Comparison of ENCODE assay signal across 27 cellular contexts in the genomic region with DNA sequence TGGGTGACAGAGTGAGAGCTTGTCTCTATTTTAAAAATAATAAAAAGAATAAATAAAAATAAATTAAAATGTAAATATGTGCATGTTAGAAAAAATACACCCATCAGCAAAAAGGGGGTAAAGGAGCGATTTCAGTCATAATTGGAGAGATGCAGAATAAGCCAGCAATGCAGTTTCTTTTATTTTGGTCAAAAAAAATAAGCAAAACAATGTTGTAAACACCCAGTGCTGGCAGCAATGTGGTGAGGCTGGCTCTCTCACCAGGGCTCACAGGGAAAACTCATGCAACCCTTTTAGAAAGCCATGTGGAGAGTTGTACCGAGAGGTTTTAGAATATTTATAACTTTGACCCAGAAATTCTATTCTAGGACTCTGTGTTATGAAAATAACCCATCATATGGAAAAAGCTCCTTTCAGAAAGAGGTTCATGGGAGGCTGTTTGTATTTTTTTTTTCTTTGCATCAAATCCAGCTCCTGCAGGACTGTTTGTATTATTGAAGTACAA. TPM values are rescaled to one million over a fixed set of nuclear protein-coding genes. Genes with fewer than 3 reads are reported as not detected.
DNase-seq lines count a peak whose midpoint lies in the region; ATAC-seq, FAIRE-seq and TF ChIP-seq lines count a peak whose summit lies in the region.
"Had no signal": no experiment of that assay in that cellular context is flagged by ENCODE, and none has a peak within 500 bp of the region (broad histone marks: within the 10 kb centered on the region; RNA-seq: fewer than 3 reads in every experiment).

No MANE protein-coding gene starts in this region.

- no peaks in the 10 kb centered on the region for H3K9me1 ChIP-seq in K562 (ENCODE audit: control insufficient read depth, insufficient read depth, low read length)

- peaks cover 59% of the 10 kb centered on the region for H3K4me1 ChIP-seq in HepG2 (ENCODE audit: insufficient read depth, low read length)
- peaks cover 0 to 14% (median 3%) of the 10 kb centered on the region in 4 donors for H3K4me1 ChIP-seq in right lobe of liver
- H3K4me1 ChIP-seq in K562 (replicated peaks in 1 of 2; ENCODE audit: control insufficient read depth in 2 of 2, insufficient read depth in 2 of 2, low read length in 2 of 2) = peaks cover 0 to 26% of the 10 kb centered on the region in 2 experiments; a peak in 4 of 5 replicates
- H3K4me1 ChIP-seq: BE2C had no signal

- POLR2A ChIA-PET in HepG2 (lab: Yijun Ruan, JAX) = no interaction called here
- POLR2A ChIA-PET in K562 (lab: Yijun Ruan, JAX) = interaction anchor here (1.4 kb wide), 1 partner anchor 12 kb away, joined by 3 read pairs; no protein-coding TSS in a partner anchor

- no peaks in the 10 kb centered on the region for H3K9me3 ChIP-seq in HepG2 (ENCODE audit: low read length)
- no peaks in the 10 kb centered on the region for H3K9me3 ChIP-seq in right lobe of liver
- H3K9me3 ChIP-seq in K562 (replicated peaks; ENCODE audit: control insufficient read depth, insufficient read depth, low read depth, low read length) = no peaks in the 10 kb centered on the region
- H3K9me3 ChIP-seq: BE2C had no signal

- H3K79me2 ChIP-seq in HepG2 (ENCODE audit: insufficient read depth, low read length) (no peaks in the 10 kb centered on the region), K562 (ENCODE audit: control insufficient read depth, insufficient read depth, low read length) (no peaks in the 10 kb centered on the region)

- in situ Hi-C loops in HepG2 (cut with HindIII; ENCODE audit: extremely low pct_ligation_motif_present, low pct_unique_long_range_greater_than_20kb) = loop anchor here (25.0 kb wide), 1 partner anchor 830 kb away; no protein-coding TSS in a partner anchor
- in situ Hi-C loops in K562 (cut with MboI) = loop anchor here (10.0 kb wide), 1 partner anchor 277 kb away; no protein-coding TSS in a partner anchor

- no peak for ATAC-seq in HepG2
- ATAC-seq in right lobe of liver = no peak
- no peak for ATAC-seq in K562
- no peak for ATAC-seq in GM19395 (IDR thresholded peaks at IDR 0.05; ENCODE audit: unreplicated experiment)

- DNase-seq in HepG2 (ENCODE audit: low spot score) (no peak), right lobe of liver (no peak), K562 (ENCODE audit: extremely low read depth in 1 of 4, low spot score in 3 of 4) (no peak), epidermal melanocyte (ENCODE audit: insufficient read length, low spot score) (peak; percentile 13), superior temporal gyrus (ENCODE audit: extremely low spot score) (peak; percentile 66), H7 (no peak), foreskin fibroblast (no peak)
- DNase-seq: ACHN; AML-193; BE2C; C1 segment of cervical spinal cord; Calu3; CD4-positive, alpha-beta memory T cell; COR-L47; DMS53; DMS79 treated with DMSO at 0.1 percent for 48 hours; GF-D8; GOT3; HCEC 1CT had no signal

- H3K4me3 ChIP-seq in HepG2 (replicated peaks in 1 of 3; ENCODE audit: insufficient read depth in 1 of 3, low read depth in 2 of 3, low read length in 3 of 3) (no peak overlapping the region), right lobe of liver (no peak overlapping the region), K562 (no peak overlapping the region), H7 (ENCODE audit: insufficient read depth, low read depth, low read length) (no peak overlapping the region), foreskin fibroblast (ENCODE audit: low read depth in 1 of 2, low read length in 2 of 2) (no peak overlapping the region)

- BruUV-seq in HepG2 (replicated peaks; lab: Mats Ljungman, UMichigan) = no TSS peak
- BruUV-seq in K562 (replicated peaks; lab: Mats Ljungman, UMichigan) = no TSS peak

- TF ChIP-seq CTCF in HepG2 (CRISPR knock-in tag; IDR thresholded peaks at IDR 0.05) (no peak), right lobe of liver (IDR thresholded peaks at IDR 0.05) (no peak), K562 (IDR thresholded peaks at IDR 0.05 in 2 of 3, conservative IDR thresholded peaks at IDR 0.05 in 1 of 3; ENCODE audit: insufficient read depth in 2 of 3, low read depth in 1 of 3, low read length in 3 of 3) (no peak), foreskin fibroblast (IDR thresholded peaks at IDR 0.05; ENCODE audit: low read depth, low read length) (no peak)

- no peaks in the 10 kb centered on the region; a peak in 2 of 5 replicates for H3K27me3 ChIP-seq in HepG2 (ENCODE audit: control insufficient read depth in 1 of 2, insufficient read depth in 2 of 2, low read length in 2 of 2)
- H3K27me3 ChIP-seq in right lobe of liver = no peaks in the 10 kb centered on the region
- H3K27me3 ChIP-seq in K562 (ENCODE audit: control insufficient read depth in 2 of 2, insufficient read depth in 2 of 2, low read length in 2 of 2) = peaks cover 3 to 32% of the 10 kb centered on the region in 2 experiments; a peak in 3 of 5 replicates
- H3K27me3 ChIP-seq in H7 (ENCODE audit: control insufficient read depth, insufficient read depth, low read length) = no peaks in the 10 kb centered on the region
- H3K27me3 ChIP-seq: BE2C had no signal

- FAIRE-seq in HepG2 (lab: Jason Lieb, UNC) (no peak), K562 (lab: Jason Lieb, UNC) (no peak)
- FAIRE-seq: A204.1, GM12891, GM18507, H54 had no signal

- CTCF ChIA-PET in HepG2 (lab: Yijun Ruan, JAX; ENCODE audit: low intra/inter-chr PET ratio, low total read pairs) = no interaction called here
- CTCF ChIA-PET in K562 (lab: Yijun Ruan, JAX; ENCODE audit: low intra/inter-chr PET ratio) = no interaction called here

- intact Hi-C loops in HepG2 (cut with micrococcal nuclease; ENCODE audit: unreplicated experiment) = no loop called here
- intact Hi-C loops in right lobe of liver (cut with DNase I) = loop anchor here in 1 of 2 donors (10.0 kb wide), 1 partner anchor 207 kb away; no protein-coding TSS in a partner anchor
- intact Hi-C loops in K562 (cut with micrococcal nuclease) = no loop called here

- H3K27ac ChIP-seq in HepG2 (ENCODE audit: extremely low read length, insufficient read depth, low read length) = no peak overlapping the region
- no peak overlapping the region for H3K27ac ChIP-seq in right lobe of liver
- H3K27ac ChIP-seq in K562 (ENCODE audit: extremely low read depth, low read depth, low read length) = no peak overlapping the region
- H3K27ac ChIP-seq: 22Rv1 had no signal

- TF ChIP-seq POLR2A in HepG2 (IDR thresholded peaks at IDR 0.05; ENCODE audit: insufficient read depth in 1 of 2, low read depth in 2 of 2, low read length in 2 of 2) (no peak), right lobe of liver (IDR thresholded peaks at IDR 0.05) (no peak), K562 (conservative IDR thresholded peaks at IDR 0.05) (no peak)

- TF ChIP-seq EP300 in HepG2 (IDR thresholded peaks at IDR 0.05; ENCODE audit: low read depth in 2 of 2, low read length in 2 of 2) = no peak
- TF ChIP-seq EP300 in HepG2 (CRISPR knock-in tag; IDR thresholded peaks at IDR 0.05; ENCODE audit: borderline replicate concordance) = no peak
- TF ChIP-seq EP300 in K562 (IDR thresholded peaks at IDR 0.05; ENCODE audit: low read length) = no peak

- no peak overlapping the region for H3K4me2 ChIP-seq in HepG2 (ENCODE audit: low read depth, low read length)
- no peak overlapping the region for H3K4me2 ChIP-seq in K562 (ENCODE audit: insufficient read depth, low read length)

- H3K36me3 ChIP-seq in HepG2 (replicated peaks in 1 of 2; ENCODE audit: control insufficient read depth in 1 of 2, insufficient read depth in 2 of 2, low read length in 2 of 2) = no peaks in the 10 kb centered on the region
- no peaks in the 10 kb centered on the region for H3K36me3 ChIP-seq in right lobe of liver
- no peaks in the 10 kb centered on the region for H3K36me3 ChIP-seq in K562 (ENCODE audit: control insufficient read depth, insufficient read depth, low read length)
- no peaks in the 10 kb centered on the region for H3K36me3 ChIP-seq in H7 (replicated peaks; ENCODE audit: control insufficient read depth, insufficient read depth, low read length)
- H3K36me3 ChIP-seq: BE2C had no signal

- 69% methylated on average over 2 of the region's 2 CpGs for WGBS in HepG2 (ENCODE audit: low lambda C conversion rate)
- WGBS in right lobe of liver (ENCODE audit: insufficient coverage, low coverage, low lambda C conversion rate, missing lambda C conversion rate) = 95% methylated on average over 2 of the region's 2 CpGs
- WGBS in K562 (ENCODE audit: insufficient coverage, low coverage, missing lambda C conversion rate) = 8% methylated on average over 2 of the region's 2 CpGs

- TF ChIP-seq RAD21 in HepG2 (CRISPR knock-in tag; IDR thresholded peaks at IDR 0.05) (no peak), K562 (CRISPR knock-in tag; conservative IDR thresholded peaks at IDR 0.05 in 1 of 2, IDR thresholded peaks at IDR 0.05 in 1 of 2) (no peak)

- H2AFZ ChIP-seq in HepG2 (ENCODE audit: low read length) (no peak overlapping the region), K562 (ENCODE audit: low read depth, low read length) (no peak overlapping the region)

- H4K20me1 ChIP-seq in HepG2 (ENCODE audit: insufficient read depth, low read length) = no peaks in the 10 kb centered on the region
- peaks cover 3% of the 10 kb centered on the region; the same call in 1 of the 2 replicates for H4K20me1 ChIP-seq in K562 (replicated peaks; ENCODE audit: control insufficient read depth, insufficient read depth, low read length)

- H3K9ac ChIP-seq in HepG2 (ENCODE audit: insufficient read depth, low read depth, low read length) (no peak overlapping the region), K562 (ENCODE audit: insufficient read depth in 1 of 2, low read depth in 2 of 2, low read length in 2 of 2) (no peak overlapping the region)

RNA-seq across cellular contexts. Expression of a gene that starts 8.5 kb away (rescaled TPM):
- total RNA-seq in HepG2 (2016; rRNA removed; fragmentation: Illumina TruSeq; extraction: Trizol) (not detected in 2 replicates), right lobe of liver (not detected), K562 (2014; rRNA removed) (not detected in 2 replicates), K562 (2014; rRNA removed; fragmentation: Illumina TruSeq; extraction: Trizol) (not detected in 2 replicates), K562 (2015; rRNA removed; fragmentation: Illumina TruSeq; extraction: Trizol) (not detected in 2 replicates), K562 (2021) (not detected in 2 replicates)
- not detected in 2 replicates for total RNA-seq in HepG2 (2016; cell fraction: cytosol; rRNA removed; fragmentation: Illumina TruSeq; extraction: Trizol; ENCODE audit: low read depth)
- total RNA-seq in HepG2 (2016; cell fraction: insoluble cytoplasmic fraction; rRNA removed; fragmentation: Illumina TruSeq; extraction: Trizol) = not detected in 2 replicates
- not detected in 2 replicates for total RNA-seq in HepG2 (2016; cell fraction: membrane; rRNA removed; fragmentation: Illumina TruSeq; extraction: Trizol)
- total RNA-seq in HepG2 (2016; cell fraction: nucleus; rRNA removed; fragmentation: Illumina TruSeq; extraction: Trizol) = not detected in 2 replicates
- polyA plus RNA-seq in HepG2 (2011; rRNA removed) (0.37 TPM in 1 of 2 replicates, not detected in the other), K562 (2011; rRNA removed) (not detected in 2 replicates), K562 (2014; fragmentation: Illumina TruSeq; extraction: Trizol) (not detected in 2 replicates), K562 (2014; fragmentation: Nextera tagmentation; extraction: Ambion mirVana) (not detected), K562 (2014; rRNA removed) (not detected in 2 replicates)
- not detected in 2 replicates for polyA plus RNA-seq in HepG2 (2011; cell fraction: cytosol; rRNA removed)
- not detected in 2 replicates for polyA plus RNA-seq in HepG2 (2011; cell fraction: nucleus; rRNA removed)
- polyA plus RNA-seq in HepG2 (2012) = not detected in 2 replicates
- not detected in 2 replicates for polyA plus RNA-seq in HepG2 (2016; cell fraction: cytosol; fragmentation: Illumina TruSeq; extraction: Trizol; ENCODE audit: low read depth)
- polyA plus RNA-seq in HepG2 (2016; cell fraction: insoluble cytoplasmic fraction; fragmentation: Illumina TruSeq; extraction: Trizol; ENCODE audit: low read depth) = not detected in 2 replicates
- polyA plus RNA-seq in HepG2 (2016; cell fraction: membrane; fragmentation: Illumina TruSeq; extraction: Trizol; ENCODE audit: low read depth) = not detected in 2 replicates
- polyA plus RNA-seq in HepG2 (2016; cell fraction: nucleus; fragmentation: Illumina TruSeq; extraction: Trizol; ENCODE audit: insufficient read depth, low read depth) = not detected in 2 replicates
- 0.78 TPM in 1 of 2 replicates, not detected in the other for polyA minus RNA-seq in HepG2 (2011; rRNA and poly(A)+ RNA removed; ENCODE audit: low replicate concordance)
- polyA minus RNA-seq in HepG2 (2011; cell fraction: cytosol; rRNA and poly(A)+ RNA removed) = not detected in 2 replicates
- not detected in 2 replicates for polyA minus RNA-seq in HepG2 (2011; cell fraction: nucleus; rRNA and poly(A)+ RNA removed)
- total RNA-seq in K562 (2011; cell fraction: chromatin; rRNA removed; ENCODE audit: low replicate concordance) = 1.4 TPM in 1 of 2 replicates, not detected in the other
- not detected in 2 replicates for total RNA-seq in K562 (2011; cell fraction: nucleolus; rRNA removed)
- total RNA-seq in K562 (2011; cell fraction: nucleoplasm; rRNA removed) = not detected in 2 replicates
- not detected in 2 replicates for polyA plus RNA-seq in K562 (2011; cell fraction: cytosol; rRNA removed)
- not detected in 2 replicates for polyA plus RNA-seq in K562 (2011; cell fraction: nucleus; rRNA removed)
- polyA plus RNA-seq in K562 (2012) = not detected in 2 replicates
- polyA minus RNA-seq in K562 (2011; rRNA and poly(A)+ RNA removed) = 0.70 TPM in 1 of 2 replicates, not detected in the other
- polyA minus RNA-seq in K562 (2011; cell fraction: cytosol; rRNA and poly(A)+ RNA removed) = not detected in 2 replicates
- polyA minus RNA-seq in K562 (2011; cell fraction: nucleus; rRNA and poly(A)+ RNA removed) = not detected in 2 replicates
- total RNA-seq in H7 (2014; rRNA removed; shearing (Covaris generic)) = not detected in 2 replicates
- total RNA-seq: Calu3; CD4-positive, alpha-beta memory T cell; Daoy; G401 had no signal
- polyA plus RNA-seq: CD4-positive, alpha-beta memory T cell had no signal

Comparison
In these comparisons a context has a peak if more than half of its experiments do, and no peak if none do; other contexts are left out.
1. DNase-seq: peak in epidermal melanocyte (single experiment) and superior temporal gyrus (single experiment); none in HepG2 (single experiment), right lobe of liver (0 of 3), K562 (0 of 4), H7 (single experiment) and foreskin fibroblast (0 of 2).